In the genomic region with DNA sequence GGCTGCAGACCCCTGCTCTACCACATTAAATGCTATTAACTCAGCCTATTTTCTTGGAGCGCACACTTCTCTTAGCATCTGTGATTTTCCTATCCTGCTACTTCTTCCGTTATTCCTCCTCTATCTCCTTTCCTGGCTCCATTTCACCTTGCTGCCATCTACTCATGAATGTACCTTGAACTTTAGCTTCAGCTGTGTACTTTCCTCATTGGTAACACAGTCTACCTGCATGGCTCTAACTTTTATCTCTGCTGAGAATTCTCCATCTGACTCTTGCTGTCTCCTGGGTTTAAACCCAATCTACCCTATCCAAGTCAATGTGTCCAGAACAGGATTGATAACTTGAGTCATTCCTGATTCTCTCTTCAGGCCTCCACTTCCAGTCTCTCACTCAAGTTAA, we compare ENCODE assay signal across 3 cellular contexts.
A peak's percentile ranks its signal among the peaks of the same experiment; 100 is the strongest.
TF ChIP-seq lines count a peak whose summit lies in the region.

No MANE protein-coding gene starts in this region.

TF ChIP-seq in liver, 16 proteins besides CTCF, POLR2A, EP300 and RAD21:
- TF ChIP-seq HNF4A (conservative IDR thresholded peaks at IDR 0.05) (peak; percentile 35 to 37), NR2F2 (IDR thresholded peaks at IDR 0.05) (no peak)

TF ChIP-seq in HepG2, 621 proteins besides CTCF, POLR2A, EP300 and RAD21:
- TF ChIP-seq NFE2L2 (IDR thresholded peaks at IDR 0.05; ENCODE audit: low read length) (no peak), ZNF766 (CRISPR knock-in tag; IDR thresholded peaks at IDR 0.05; ENCODE audit: borderline replicate concordance) (no peak), KDM6A (CRISPR knock-in tag; IDR thresholded peaks at IDR 0.05; ENCODE audit: low read depth) (no peak), ZBTB7B (CRISPR knock-in tag; IDR thresholded peaks at IDR 0.05) (no peak)
- TF ChIP-seq, protein P1, sequence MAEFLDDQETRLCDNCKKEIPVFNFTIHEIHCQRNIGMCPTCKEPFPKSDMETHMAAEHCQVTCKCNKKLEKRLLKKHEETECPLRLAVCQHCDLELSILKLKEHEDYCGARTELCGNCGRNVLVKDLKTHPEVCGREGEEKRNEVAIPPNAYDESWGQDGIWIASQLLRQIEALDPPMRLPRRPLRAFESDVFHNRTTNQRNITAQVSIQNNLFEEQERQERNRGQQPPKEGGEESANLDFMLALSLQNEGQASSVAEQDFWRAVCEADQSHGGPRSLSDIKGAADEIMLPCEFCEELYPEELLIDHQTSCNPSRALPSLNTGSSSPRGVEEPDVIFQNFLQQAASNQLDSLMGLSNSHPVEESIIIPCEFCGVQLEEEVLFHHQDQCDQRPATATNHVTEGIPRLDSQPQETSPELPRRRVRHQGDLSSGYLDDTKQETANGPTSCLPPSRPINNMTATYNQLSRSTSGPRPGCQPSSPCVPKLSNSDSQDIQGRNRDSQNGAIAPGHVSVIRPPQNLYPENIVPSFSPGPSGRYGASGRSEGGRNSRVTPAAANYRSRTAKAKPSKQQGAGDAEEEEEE (CRISPR knock-in tag; IDR thresholded peaks at IDR 0.05; ENCODE audit: borderline replicate concordance): no peak
- TF ChIP-seq, protein P2, sequence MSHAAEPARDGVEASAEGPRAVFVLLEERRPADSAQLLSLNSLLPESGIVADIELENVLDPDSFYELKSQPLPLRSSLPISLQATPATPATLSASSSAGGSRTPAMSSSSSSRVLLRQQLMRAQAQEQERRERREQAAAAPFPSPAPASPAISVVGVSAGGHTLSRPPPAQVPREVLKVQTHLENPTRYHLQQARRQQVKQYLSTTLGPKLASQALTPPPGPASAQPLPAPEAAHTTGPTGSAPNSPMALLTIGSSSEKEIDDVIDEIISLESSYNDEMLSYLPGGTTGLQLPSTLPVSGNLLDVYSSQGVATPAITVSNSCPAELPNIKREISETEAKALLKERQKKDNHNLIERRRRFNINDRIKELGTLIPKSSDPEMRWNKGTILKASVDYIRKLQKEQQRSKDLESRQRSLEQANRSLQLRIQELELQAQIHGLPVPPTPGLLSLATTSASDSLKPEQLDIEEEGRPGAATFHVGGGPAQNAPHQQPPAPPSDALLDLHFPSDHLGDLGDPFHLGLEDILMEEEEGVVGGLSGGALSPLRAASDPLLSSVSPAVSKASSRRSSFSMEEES (CRISPR knock-in tag; IDR thresholded peaks at IDR 0.05): no peak
- TF ChIP-seq, protein P3, sequence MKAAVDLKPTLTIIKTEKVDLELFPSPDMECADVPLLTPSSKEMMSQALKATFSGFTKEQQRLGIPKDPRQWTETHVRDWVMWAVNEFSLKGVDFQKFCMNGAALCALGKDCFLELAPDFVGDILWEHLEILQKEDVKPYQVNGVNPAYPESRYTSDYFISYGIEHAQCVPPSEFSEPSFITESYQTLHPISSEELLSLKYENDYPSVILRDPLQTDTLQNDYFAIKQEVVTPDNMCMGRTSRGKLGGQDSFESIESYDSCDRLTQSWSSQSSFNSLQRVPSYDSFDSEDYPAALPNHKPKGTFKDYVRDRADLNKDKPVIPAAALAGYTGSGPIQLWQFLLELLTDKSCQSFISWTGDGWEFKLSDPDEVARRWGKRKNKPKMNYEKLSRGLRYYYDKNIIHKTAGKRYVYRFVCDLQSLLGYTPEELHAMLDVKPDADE (CRISPR knock-in tag; IDR thresholded peaks at IDR 0.05): no peak
- TF ChIP-seq, protein P4, sequence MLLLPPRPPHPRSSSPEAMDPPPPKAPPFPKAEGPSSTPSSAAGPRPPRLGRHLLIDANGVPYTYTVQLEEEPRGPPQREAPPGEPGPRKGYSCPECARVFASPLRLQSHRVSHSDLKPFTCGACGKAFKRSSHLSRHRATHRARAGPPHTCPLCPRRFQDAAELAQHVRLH (CRISPR knock-in tag; IDR thresholded peaks at IDR 0.05; ENCODE audit: borderline replicate concordance, low read depth): no peak
TF ChIP-seq in HepG2: peak in this region for 0.

TF ChIP-seq in K562, 482 proteins besides CTCF, POLR2A, EP300 and RAD21:
- TF ChIP-seq SAFB2 (IDR thresholded peaks at IDR 0.05; ENCODE audit: borderline replicate concordance, low read depth, low read length, severe bottlenecking) (no peak), HNRNPLL (IDR thresholded peaks at IDR 0.05; ENCODE audit: low read depth, low read length, poor library complexity, severe bottlenecking) (no peak), ZNF76 (CRISPR knock-in tag; IDR thresholded peaks at IDR 0.05; ENCODE audit: borderline replicate concordance) (no peak), HDAC1 (IDR thresholded peaks at IDR 0.05) (no peak), TEAD2 (tag; IDR thresholded peaks at IDR 0.05) (no peak), ZNF717 (CRISPR knock-in tag; IDR thresholded peaks at IDR 0.05) (no peak), ZNF23 (CRISPR knock-in tag; IDR thresholded peaks at IDR 0.05) (no peak), BCOR (IDR thresholded peaks at IDR 0.05) (no peak), RCOR1 (IDR thresholded peaks at IDR 0.05; ENCODE audit: borderline replicate concordance in 1 of 2, low read depth in 2 of 2, low read length in 2 of 2) (no peak), ZNF324 (CRISPR knock-in tag; IDR thresholded peaks at IDR 0.05) (no peak), SIN3B (IDR thresholded peaks at IDR 0.05; ENCODE audit: low read depth) (no peak), ZZZ3 (IDR thresholded peaks at IDR 0.05) (no peak), ETV1 (tag; conservative IDR thresholded peaks at IDR 0.05; ENCODE audit: low read depth) (no peak), ZNF239 (CRISPR knock-in tag; IDR thresholded peaks at IDR 0.05) (no peak), ZNF668 (CRISPR knock-in tag; IDR thresholded peaks at IDR 0.05) (no peak), ZFX (CRISPR knock-in tag; IDR thresholded peaks at IDR 0.05) (no peak), MYBL2 (IDR thresholded peaks at IDR 0.05; ENCODE audit: low read depth) (no peak), MYBL2 (CRISPR knock-in tag; IDR thresholded peaks at IDR 0.05; ENCODE audit: borderline replicate concordance) (no peak)
- TF ChIP-seq, protein P5, sequence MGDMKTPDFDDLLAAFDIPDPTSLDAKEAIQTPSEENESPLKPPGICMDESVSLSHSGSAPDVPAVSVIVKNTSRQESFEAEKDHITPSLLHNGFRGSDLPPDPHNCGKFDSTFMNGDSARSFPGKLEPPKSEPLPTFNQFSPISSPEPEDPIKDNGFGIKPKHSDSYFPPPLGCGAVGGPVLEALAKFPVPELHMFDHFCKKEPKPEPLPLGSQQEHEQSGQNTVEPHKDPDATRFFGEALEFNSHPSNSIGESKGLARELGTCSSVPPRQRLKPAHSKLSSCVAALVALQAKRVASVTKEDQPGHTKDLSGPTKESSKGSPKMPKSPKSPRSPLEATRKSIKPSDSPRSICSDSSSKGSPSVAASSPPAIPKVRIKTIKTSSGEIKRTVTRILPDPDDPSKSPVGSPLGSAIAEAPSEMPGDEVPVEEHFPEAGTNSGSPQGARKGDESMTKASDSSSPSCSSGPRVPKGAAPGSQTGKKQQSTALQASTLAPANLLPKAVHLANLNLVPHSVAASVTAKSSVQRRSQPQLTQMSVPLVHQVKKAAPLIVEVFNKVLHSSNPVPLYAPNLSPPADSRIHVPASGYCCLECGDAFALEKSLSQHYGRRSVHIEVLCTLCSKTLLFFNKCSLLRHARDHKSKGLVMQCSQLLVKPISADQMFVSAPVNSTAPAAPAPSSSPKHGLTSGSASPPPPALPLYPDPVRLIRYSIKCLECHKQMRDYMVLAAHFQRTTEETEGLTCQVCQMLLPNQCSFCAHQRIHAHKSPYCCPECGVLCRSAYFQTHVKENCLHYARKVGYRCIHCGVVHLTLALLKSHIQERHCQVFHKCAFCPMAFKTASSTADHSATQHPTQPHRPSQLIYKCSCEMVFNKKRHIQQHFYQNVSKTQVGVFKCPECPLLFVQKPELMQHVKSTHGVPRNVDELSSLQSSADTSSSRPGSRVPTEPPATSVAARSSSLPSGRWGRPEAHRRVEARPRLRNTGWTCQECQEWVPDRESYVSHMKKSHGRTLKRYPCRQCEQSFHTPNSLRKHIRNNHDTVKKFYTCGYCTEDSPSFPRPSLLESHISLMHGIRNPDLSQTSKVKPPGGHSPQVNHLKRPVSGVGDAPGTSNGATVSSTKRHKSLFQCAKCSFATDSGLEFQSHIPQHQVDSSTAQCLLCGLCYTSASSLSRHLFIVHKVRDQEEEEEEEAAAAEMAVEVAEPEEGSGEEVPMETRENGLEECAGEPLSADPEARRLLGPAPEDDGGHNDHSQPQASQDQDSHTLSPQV (IDR thresholded peaks at IDR 0.05): no peak
- TF ChIP-seq, protein P6, sequence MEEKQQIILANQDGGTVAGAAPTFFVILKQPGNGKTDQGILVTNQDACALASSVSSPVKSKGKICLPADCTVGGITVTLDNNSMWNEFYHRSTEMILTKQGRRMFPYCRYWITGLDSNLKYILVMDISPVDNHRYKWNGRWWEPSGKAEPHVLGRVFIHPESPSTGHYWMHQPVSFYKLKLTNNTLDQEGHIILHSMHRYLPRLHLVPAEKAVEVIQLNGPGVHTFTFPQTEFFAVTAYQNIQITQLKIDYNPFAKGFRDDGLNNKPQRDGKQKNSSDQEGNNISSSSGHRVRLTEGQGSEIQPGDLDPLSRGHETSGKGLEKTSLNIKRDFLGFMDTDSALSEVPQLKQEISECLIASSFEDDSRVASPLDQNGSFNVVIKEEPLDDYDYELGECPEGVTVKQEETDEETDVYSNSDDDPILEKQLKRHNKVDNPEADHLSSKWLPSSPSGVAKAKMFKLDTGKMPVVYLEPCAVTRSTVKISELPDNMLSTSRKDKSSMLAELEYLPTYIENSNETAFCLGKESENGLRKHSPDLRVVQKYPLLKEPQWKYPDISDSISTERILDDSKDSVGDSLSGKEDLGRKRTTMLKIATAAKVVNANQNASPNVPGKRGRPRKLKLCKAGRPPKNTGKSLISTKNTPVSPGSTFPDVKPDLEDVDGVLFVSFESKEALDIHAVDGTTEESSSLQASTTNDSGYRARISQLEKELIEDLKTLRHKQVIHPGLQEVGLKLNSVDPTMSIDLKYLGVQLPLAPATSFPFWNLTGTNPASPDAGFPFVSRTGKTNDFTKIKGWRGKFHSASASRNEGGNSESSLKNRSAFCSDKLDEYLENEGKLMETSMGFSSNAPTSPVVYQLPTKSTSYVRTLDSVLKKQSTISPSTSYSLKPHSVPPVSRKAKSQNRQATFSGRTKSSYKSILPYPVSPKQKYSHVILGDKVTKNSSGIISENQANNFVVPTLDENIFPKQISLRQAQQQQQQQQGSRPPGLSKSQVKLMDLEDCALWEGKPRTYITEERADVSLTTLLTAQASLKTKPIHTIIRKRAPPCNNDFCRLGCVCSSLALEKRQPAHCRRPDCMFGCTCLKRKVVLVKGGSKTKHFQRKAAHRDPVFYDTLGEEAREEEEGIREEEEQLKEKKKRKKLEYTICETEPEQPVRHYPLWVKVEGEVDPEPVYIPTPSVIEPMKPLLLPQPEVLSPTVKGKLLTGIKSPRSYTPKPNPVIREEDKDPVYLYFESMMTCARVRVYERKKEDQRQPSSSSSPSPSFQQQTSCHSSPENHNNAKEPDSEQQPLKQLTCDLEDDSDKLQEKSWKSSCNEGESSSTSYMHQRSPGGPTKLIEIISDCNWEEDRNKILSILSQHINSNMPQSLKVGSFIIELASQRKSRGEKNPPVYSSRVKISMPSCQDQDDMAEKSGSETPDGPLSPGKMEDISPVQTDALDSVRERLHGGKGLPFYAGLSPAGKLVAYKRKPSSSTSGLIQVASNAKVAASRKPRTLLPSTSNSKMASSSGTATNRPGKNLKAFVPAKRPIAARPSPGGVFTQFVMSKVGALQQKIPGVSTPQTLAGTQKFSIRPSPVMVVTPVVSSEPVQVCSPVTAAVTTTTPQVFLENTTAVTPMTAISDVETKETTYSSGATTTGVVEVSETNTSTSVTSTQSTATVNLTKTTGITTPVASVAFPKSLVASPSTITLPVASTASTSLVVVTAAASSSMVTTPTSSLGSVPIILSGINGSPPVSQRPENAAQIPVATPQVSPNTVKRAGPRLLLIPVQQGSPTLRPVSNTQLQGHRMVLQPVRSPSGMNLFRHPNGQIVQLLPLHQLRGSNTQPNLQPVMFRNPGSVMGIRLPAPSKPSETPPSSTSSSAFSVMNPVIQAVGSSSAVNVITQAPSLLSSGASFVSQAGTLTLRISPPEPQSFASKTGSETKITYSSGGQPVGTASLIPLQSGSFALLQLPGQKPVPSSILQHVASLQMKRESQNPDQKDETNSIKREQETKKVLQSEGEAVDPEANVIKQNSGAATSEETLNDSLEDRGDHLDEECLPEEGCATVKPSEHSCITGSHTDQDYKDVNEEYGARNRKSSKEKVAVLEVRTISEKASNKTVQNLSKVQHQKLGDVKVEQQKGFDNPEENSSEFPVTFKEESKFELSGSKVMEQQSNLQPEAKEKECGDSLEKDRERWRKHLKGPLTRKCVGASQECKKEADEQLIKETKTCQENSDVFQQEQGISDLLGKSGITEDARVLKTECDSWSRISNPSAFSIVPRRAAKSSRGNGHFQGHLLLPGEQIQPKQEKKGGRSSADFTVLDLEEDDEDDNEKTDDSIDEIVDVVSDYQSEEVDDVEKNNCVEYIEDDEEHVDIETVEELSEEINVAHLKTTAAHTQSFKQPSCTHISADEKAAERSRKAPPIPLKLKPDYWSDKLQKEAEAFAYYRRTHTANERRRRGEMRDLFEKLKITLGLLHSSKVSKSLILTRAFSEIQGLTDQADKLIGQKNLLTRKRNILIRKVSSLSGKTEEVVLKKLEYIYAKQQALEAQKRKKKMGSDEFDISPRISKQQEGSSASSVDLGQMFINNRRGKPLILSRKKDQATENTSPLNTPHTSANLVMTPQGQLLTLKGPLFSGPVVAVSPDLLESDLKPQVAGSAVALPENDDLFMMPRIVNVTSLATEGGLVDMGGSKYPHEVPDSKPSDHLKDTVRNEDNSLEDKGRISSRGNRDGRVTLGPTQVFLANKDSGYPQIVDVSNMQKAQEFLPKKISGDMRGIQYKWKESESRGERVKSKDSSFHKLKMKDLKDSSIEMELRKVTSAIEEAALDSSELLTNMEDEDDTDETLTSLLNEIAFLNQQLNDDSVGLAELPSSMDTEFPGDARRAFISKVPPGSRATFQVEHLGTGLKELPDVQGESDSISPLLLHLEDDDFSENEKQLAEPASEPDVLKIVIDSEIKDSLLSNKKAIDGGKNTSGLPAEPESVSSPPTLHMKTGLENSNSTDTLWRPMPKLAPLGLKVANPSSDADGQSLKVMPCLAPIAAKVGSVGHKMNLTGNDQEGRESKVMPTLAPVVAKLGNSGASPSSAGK (IDR thresholded peaks at IDR 0.05): no peak
- TF ChIP-seq, protein P7, sequence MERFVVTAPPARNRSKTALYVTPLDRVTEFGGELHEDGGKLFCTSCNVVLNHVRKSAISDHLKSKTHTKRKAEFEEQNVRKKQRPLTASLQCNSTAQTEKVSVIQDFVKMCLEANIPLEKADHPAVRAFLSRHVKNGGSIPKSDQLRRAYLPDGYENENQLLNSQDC (CRISPR knock-in tag; IDR thresholded peaks at IDR 0.05): no peak
